ENCODE assay signal across 1 cellular context in the genomic region with DNA sequence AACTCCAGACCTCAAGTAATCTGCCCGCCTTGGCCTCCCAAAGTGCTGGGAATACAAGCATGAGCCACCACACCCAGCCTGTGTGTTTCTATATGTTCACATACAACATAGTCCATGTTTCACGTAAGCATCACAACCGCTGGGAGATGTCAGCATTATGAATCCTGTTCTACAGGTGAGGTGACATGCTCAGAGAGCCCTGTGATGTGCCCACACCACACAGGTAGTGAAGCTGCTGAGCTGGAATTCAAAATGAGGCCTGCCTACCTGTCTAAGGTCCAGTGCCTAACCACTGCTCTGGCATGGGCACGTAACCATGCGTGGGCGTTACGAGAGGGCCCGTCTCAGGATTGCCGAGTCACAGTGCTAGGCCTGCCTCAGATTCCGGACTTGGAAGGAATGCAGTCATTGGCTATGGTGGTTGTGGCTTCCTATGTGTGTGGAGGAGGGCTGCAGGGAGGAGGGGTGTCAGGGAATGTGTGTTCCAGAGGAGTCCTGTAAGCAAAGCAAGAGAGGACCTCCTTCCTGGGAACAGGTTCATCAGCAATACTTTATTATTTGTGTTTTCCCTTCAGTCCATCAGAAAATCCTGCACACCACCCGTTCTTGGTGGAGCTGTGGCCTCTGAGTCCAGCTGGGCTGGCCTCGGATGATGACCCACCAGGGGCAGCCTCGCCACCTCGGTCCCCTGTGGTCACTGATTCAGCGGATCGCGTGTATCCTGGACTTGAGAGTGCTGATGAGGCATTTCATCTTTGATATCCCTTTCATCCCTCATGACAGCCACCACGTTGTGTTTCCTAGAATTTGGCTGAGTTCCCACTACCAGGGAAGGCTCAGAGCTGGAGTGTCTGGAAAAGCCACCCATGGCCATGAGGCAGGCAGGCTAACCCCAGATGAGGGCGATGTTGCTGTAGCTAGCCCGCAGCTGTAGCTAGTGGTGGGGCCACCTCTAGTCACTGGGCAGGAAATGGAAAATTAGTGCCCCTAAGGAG.
TF ChIP-seq lines count a peak whose summit lies in the region.

No MANE protein-coding gene starts in this region.

TF ChIP-seq in HEK293, 187 proteins besides CTCF, POLR2A, EP300 and RAD21 (continued from another document):
- TF ChIP-seq, protein P1, sequence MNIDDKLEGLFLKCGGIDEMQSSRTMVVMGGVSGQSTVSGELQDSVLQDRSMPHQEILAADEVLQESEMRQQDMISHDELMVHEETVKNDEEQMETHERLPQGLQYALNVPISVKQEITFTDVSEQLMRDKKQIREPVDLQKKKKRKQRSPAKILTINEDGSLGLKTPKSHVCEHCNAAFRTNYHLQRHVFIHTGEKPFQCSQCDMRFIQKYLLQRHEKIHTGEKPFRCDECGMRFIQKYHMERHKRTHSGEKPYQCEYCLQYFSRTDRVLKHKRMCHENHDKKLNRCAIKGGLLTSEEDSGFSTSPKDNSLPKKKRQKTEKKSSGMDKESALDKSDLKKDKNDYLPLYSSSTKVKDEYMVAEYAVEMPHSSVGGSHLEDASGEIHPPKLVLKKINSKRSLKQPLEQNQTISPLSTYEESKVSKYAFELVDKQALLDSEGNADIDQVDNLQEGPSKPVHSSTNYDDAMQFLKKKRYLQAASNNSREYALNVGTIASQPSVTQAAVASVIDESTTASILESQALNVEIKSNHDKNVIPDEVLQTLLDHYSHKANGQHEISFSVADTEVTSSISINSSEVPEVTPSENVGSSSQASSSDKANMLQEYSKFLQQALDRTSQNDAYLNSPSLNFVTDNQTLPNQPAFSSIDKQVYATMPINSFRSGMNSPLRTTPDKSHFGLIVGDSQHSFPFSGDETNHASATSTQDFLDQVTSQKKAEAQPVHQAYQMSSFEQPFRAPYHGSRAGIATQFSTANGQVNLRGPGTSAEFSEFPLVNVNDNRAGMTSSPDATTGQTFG (tag by site-specific recombination; IDR thresholded peaks at IDR 0.05; ENCODE audit: borderline replicate concordance): no peak
- TF ChIP-seq, protein P2, sequence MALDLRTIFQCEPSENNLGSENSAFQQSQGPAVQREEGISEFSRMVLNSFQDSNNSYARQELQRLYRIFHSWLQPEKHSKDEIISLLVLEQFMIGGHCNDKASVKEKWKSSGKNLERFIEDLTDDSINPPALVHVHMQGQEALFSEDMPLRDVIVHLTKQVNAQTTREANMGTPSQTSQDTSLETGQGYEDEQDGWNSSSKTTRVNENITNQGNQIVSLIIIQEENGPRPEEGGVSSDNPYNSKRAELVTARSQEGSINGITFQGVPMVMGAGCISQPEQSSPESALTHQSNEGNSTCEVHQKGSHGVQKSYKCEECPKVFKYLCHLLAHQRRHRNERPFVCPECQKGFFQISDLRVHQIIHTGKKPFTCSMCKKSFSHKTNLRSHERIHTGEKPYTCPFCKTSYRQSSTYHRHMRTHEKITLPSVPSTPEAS (tag by site-specific recombination; IDR thresholded peaks at IDR 0.05): no peak
- TF ChIP-seq, protein P3, sequence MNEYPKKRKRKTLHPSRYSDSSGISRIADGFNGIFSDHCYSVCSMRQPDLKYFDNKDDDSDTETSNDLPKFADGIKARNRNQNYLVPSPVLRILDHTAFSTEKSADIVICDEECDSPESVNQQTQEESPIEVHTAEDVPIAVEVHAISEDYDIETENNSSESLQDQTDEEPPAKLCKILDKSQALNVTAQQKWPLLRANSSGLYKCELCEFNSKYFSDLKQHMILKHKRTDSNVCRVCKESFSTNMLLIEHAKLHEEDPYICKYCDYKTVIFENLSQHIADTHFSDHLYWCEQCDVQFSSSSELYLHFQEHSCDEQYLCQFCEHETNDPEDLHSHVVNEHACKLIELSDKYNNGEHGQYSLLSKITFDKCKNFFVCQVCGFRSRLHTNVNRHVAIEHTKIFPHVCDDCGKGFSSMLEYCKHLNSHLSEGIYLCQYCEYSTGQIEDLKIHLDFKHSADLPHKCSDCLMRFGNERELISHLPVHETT (tag by site-specific recombination; IDR thresholded peaks at IDR 0.05): no peak
